1 cellular context compared by ENCODE assay signal in the genomic region with DNA sequence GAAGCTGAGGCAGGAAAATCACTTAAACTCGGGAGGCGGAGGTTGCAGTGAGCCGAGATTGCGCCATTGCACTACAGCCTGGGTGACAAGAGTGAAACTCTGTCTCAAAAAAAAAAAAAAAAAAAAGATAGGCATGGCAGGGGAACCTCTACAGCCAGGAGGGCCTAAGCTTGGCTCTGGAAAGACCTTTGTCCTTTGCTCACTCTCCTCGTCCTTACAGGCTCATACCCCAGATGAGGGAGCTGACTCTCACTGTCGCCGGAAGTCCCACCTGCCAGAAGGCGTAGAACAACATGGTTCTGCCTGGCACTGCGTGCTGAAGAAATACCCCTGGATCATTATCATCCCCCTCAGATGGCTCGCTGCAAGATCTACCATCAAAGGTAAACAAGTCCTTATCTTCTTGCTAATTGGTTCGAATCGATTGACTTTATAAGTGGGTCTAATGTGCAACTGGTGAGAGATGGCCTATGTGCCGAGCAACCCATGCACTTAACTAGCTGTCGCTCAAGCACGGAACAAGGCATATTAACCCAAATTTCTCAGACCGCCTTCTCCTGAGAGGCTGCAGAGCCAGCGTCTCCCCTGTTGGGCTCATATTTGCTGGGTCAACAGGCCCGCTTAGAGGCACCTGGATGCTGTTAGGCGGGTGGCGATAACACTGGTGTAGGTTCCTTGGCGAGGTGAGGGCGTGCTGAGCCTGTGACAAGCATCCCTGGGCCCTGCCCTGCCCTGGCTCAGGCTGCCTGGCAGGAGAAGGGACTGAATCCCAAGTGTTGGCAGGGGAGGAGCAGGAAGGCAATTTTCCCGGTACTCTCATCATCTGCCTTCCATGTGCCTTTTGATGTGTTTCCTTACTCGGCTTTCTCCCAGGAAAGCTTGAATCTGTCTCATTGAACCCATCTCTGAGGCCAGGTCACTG.
TF ChIP-seq lines count a peak whose summit lies in the region.

No MANE protein-coding gene starts in this region.

TF ChIP-seq in A549, 52 proteins besides CTCF, POLR2A, EP300 and RAD21 (continued from another document):
- TF ChIP-seq, protein P1, sequence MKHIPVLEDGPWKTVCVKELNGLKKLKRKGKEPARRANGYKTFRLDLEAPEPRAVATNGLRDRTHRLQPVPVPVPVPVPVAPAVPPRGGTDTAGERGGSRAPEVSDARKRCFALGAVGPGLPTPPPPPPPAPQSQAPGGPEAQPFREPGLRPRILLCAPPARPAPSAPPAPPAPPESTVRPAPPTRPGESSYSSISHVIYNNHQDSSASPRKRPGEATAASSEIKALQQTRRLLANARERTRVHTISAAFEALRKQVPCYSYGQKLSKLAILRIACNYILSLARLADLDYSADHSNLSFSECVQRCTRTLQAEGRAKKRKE (CRISPR knock-in tag; IDR thresholded peaks at IDR 0.05; ENCODE audit: low read depth): no peak
- TF ChIP-seq, protein P2, sequence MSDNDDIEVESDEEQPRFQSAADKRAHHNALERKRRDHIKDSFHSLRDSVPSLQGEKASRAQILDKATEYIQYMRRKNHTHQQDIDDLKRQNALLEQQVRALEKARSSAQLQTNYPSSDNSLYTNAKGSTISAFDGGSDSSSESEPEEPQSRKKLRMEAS (IDR thresholded peaks at IDR 0.05): no peak
- TF ChIP-seq, protein P3, sequence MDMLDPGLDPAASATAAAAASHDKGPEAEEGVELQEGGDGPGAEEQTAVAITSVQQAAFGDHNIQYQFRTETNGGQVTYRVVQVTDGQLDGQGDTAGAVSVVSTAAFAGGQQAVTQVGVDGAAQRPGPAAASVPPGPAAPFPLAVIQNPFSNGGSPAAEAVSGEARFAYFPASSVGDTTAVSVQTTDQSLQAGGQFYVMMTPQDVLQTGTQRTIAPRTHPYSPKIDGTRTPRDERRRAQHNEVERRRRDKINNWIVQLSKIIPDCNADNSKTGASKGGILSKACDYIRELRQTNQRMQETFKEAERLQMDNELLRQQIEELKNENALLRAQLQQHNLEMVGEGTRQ (IDR thresholded peaks at IDR 0.05): no peak
- TF ChIP-seq BHLHE40 (IDR thresholded peaks at IDR 0.05; ENCODE audit: low read depth, low read length) (no peak), EHF (CRISPR knock-in tag; IDR thresholded peaks at IDR 0.05) (no peak), ESRRA (IDR thresholded peaks at IDR 0.05; ENCODE audit: borderline replicate concordance, low read length) (no peak), HOXB5 (CRISPR knock-in tag; IDR thresholded peaks at IDR 0.05) (no peak), ZNF302 (CRISPR knock-in tag; IDR thresholded peaks at IDR 0.05) (no peak), CBX8 (IDR thresholded peaks at IDR 0.05) (no peak)
- TF ChIP-seq, protein P4, sequence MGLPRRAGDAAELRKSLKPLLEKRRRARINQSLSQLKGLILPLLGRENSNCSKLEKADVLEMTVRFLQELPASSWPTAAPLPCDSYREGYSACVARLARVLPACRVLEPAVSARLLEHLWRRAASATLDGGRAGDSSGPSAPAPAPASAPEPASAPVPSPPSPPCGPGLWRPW (IDR thresholded peaks at IDR 0.05): no peak
